In the genomic region with DNA sequence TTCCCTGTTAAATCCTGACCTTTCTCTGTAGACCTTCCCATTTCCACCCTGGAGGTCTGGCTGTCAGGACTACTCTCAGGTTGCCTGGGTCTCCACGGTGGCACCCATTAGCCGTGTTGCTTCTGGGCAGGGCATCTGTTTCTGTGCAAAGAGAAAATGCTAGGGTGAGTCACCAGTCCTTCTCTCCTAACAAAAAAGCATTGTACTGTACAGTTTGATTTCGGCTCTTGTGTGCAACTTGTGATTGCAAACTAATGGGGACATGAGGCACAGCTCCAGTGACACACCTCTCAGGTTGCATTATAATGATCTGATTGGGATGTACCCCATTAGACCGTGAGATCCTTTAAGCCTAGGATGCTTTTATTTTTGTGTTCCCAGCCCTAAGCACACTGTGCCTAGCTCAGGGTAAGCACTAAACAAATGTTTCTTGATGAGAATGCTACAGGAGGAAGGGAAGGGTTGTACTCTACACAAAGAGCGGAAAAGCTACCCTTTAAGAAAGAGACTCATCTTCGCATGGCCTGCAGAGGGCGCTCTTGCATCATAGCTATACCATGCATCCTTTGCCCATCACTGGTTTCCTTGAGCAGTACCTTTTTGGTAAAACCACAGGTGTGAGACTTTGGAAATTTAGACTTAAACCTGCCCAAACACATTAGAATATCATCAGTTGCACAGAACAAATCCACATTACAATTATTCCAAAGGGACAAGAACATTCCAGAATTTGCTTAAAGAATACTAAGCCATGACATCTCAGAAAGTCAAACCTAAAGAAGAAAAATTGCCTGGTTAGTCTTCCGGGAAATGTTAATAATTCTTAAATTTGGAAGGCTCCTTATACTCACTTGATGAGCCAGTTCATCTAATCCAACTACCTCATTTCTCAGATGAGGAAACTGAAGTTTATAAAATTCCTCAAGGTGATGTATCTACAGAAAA, we compare ENCODE assay signal across 8 cellular contexts. TPM values are rescaled to one million over a fixed set of nuclear protein-coding genes. Genes with fewer than 3 reads are reported as not detected.
DNase-seq lines count a peak whose midpoint lies in the region; ATAC-seq and TF ChIP-seq lines count a peak whose summit lies in the region.

No MANE protein-coding gene starts in this region.

- H3K9ac ChIP-seq in DND-41 (ENCODE audit: low read depth, low read length) (no peak overlapping the region), HCT116 (ENCODE audit: low read length) (no peak overlapping the region)

- H3K79me2 ChIP-seq in DND-41 (ENCODE audit: insufficient read depth, low read length) (no peaks in the 10 kb centered on the region), HCT116 (ENCODE audit: insufficient read depth, low read length) (no peaks in the 10 kb centered on the region)

- peak; percentile 95 for TF ChIP-seq CTCF in DND-41 (IDR thresholded peaks at IDR 0.05; ENCODE audit: borderline replicate concordance, extremely low read depth, low read length, poor library complexity, severe bottlenecking)
- TF ChIP-seq CTCF in HCT116 (IDR thresholded peaks at IDR 0.05 in 2 of 3, conservative IDR thresholded peaks at IDR 0.05 in 1 of 3; ENCODE audit: borderline replicate concordance in 1 of 3, insufficient read depth in 1 of 3, low read depth in 2 of 3, low read length in 2 of 3) = peak; percentile 59 to 97 (median 91); a peak in 5 of 6 replicates

- intact Hi-C loops in HCT116 (cut with micrococcal nuclease) = loop anchor here (1.0 kb wide), 4 partner anchors 556 to 1094 kb away; no protein-coding TSS in a partner anchor

- H3K27me3 ChIP-seq in DND-41 (ENCODE audit: insufficient read depth, low read length, poor library complexity) = no peaks in the 10 kb centered on the region
- no peaks in the 10 kb centered on the region for H3K27me3 ChIP-seq in HCT116 (ENCODE audit: insufficient read depth, low read length)

- RAD21 ChIA-PET in HCT116 (lab: Charles Lee; ENCODE audit: low non-redundant PET in 1 of 2, low total read pairs in 2 of 2, uncharacterized antibody in 2 of 2, unreplicated experiment in 2 of 2) = interaction anchor here (0.7 to 1.6 kb wide), 4 partner anchors 68 to 935 kb away, joined by 3 to 5 read pairs (median 3); a partner anchor contains a TSS

- H4K20me1 ChIP-seq in DND-41 (ENCODE audit: insufficient read depth, low read length) = no peaks in the 10 kb centered on the region
- H4K20me1 ChIP-seq in HCT116 (ENCODE audit: insufficient read depth) = no peaks in the 10 kb centered on the region; the same call in 1 of the 2 replicates

- peak; percentile 93 for TF ChIP-seq RAD21 in HCT116 (IDR thresholded peaks at IDR 0.05; ENCODE audit: low read depth)

- CTCF ChIA-PET in HCT116 (lab: Charles Lee) = interaction anchor here (0.6 to 2.3 kb wide), 16 partner anchors 9 to 1146 kb away, joined by 3 to 26 read pairs (median 4); a partner anchor contains a TSS

- H2AFZ ChIP-seq in DND-41 (ENCODE audit: low read depth, low read length) (no peak overlapping the region), HCT116 (ENCODE audit: low read depth, low read length, poor library complexity, severe bottlenecking) (no peak overlapping the region)

- POLR2A ChIA-PET in HCT116 (lab: Charles Lee) = no interaction called here

- no peaks in the 10 kb centered on the region for H3K9me2 ChIP-seq in HCT116 (ENCODE audit: insufficient read depth)

- peak; percentile 87 for ATAC-seq in DND-41 (ENCODE audit: insufficient read depth, low read depth)
- ATAC-seq in HCT116 = peak; percentile 94
- peak; percentile 89 for ATAC-seq in left lobe of liver
- no peak for ATAC-seq in HG02852 (IDR thresholded peaks at IDR 0.05; ENCODE audit: unreplicated experiment)

- H3K4me1 ChIP-seq in DND-41 (ENCODE audit: insufficient read depth, low read length) (no peaks in the 10 kb centered on the region), HCT116 (ENCODE audit: control insufficient read depth in 1 of 2, insufficient read depth in 2 of 2, low read length in 2 of 2) (no peaks in the 10 kb centered on the region)

- no peaks in the 10 kb centered on the region for H3K36me3 ChIP-seq in DND-41 (ENCODE audit: insufficient read depth, low read length)
- H3K36me3 ChIP-seq in HCT116 (ENCODE audit: control insufficient read depth in 1 of 2, insufficient read depth in 2 of 2, low read length in 2 of 2) = no peaks in the 10 kb centered on the region; a peak in 1 of 4 replicates

- H3K4me2 ChIP-seq in DND-41 (ENCODE audit: insufficient read depth, low read length) (no peak overlapping the region), HCT116 (ENCODE audit: low read length) (no peak overlapping the region)

- peak; percentile 70 for DNase-seq in DND-41
- peak; percentile 47 for DNase-seq in HCT116 (ENCODE audit: low read depth, low spot score)
- DNase-seq in NCI-H2227 treated with DMSO at 0.1 percent for 48 hours (lab: John Stamatoyannopoulos, UW) = peak; percentile 55
- peak; percentile 64 to 65 for DNase-seq in activated CD4-positive, alpha-beta T cell treated with anti-CD3 and anti-CD28 coated beads for 24 hours (ENCODE audit: low read depth in 2 of 2)
- DNase-seq in cerebellum (ENCODE audit: low spot score) = peak; percentile 71
- DNase-seq in left lobe of liver (ENCODE audit: low spot score) = peak; percentile 68
- peak; percentile 56 to 65 for DNase-seq in stimulated activated CD4-positive, alpha-beta T cell treated with anti-CD3 and anti-CD28 coated beads, Interleukin-4, amount 100 ng/mL, for 48 hours (ENCODE audit: low read depth in 2 of 2)

- no peak for TF ChIP-seq POLR2A in HCT116 (IDR thresholded peaks at IDR 0.05; ENCODE audit: borderline replicate concordance, extremely low read depth, insufficient read depth, insufficient read length)

- H3K27ac ChIP-seq in DND-41 (ENCODE audit: low read length) (no peak overlapping the region), HCT116 (ENCODE audit: low read depth, low read length) (no peak overlapping the region)

- H3K9me3 ChIP-seq in DND-41 (ENCODE audit: insufficient read depth, low read length, severe bottlenecking) (no peaks in the 10 kb centered on the region), HCT116 (ENCODE audit: control insufficient read depth in 1 of 2, insufficient read depth in 1 of 2, low read depth in 1 of 2, low read length in 2 of 2) (no peaks in the 10 kb centered on the region)

- BruUV-seq in HCT116 (replicated peaks; lab: Mats Ljungman, UMichigan) = no TSS peak

- H3K4me3 ChIP-seq in DND-41 (ENCODE audit: low read depth in 1 of 2, low read length in 2 of 2) (no peak overlapping the region), HCT116 (replicated peaks in 1 of 2; ENCODE audit: low read depth in 1 of 2, low read length in 2 of 2) (no peak overlapping the region)

TF ChIP-seq in HCT116, 20 proteins besides CTCF, POLR2A, EP300 and RAD21:
- TF ChIP-seq EZH2 (IDR thresholded peaks at IDR 0.05) = no peak
- TF ChIP-seq ELF1 (IDR thresholded peaks at IDR 0.05; ENCODE audit: borderline replicate concordance, low read depth) = no peak
- no peak for TF ChIP-seq EZH2phosphoT487 (IDR thresholded peaks at IDR 0.05; ENCODE audit: borderline replicate concordance)
- TF ChIP-seq SRF (IDR thresholded peaks at IDR 0.05; ENCODE audit: low read depth) = no peak
- TF ChIP-seq CBX3 (IDR thresholded peaks at IDR 0.05; ENCODE audit: low read depth) = no peak
- no peak for TF ChIP-seq SIN3A (IDR thresholded peaks at IDR 0.05; ENCODE audit: low read depth)
- no peak for TF ChIP-seq TCF7L2 (IDR thresholded peaks at IDR 0.05; ENCODE audit: borderline replicate concordance, extremely low read depth, insufficient read depth, insufficient read length)
- TF ChIP-seq FOSL1 (IDR thresholded peaks at IDR 0.05; ENCODE audit: low read depth) = no peak
- no peak for TF ChIP-seq ZNF274 (IDR thresholded peaks at IDR 0.05; ENCODE audit: low read depth, low read length)
- TF ChIP-seq POLR2AphosphoS5 (IDR thresholded peaks at IDR 0.05; ENCODE audit: low read depth, low read length) = no peak
- TF ChIP-seq, protein P1, sequence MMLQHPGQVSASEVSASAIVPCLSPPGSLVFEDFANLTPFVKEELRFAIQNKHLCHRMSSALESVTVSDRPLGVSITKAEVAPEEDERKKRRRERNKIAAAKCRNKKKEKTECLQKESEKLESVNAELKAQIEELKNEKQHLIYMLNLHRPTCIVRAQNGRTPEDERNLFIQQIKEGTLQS (IDR thresholded peaks at IDR 0.05) = no peak
- TF ChIP-seq ZFX (IDR thresholded peaks at IDR 0.05) = no peak

RNA-seq across cellular contexts. Expression of a gene that starts 20.3 kb away (rescaled TPM):
- total RNA-seq in HCT116 (2021; ENCODE audit: unreplicated experiment) (24.6 TPM), cerebellum (75.0 TPM), left lobe of liver (5.9 TPM)
- polyA plus RNA-seq in HCT116 (2012) = 8.6 and 12.6 TPM in 2 replicates

RNA-seq across cellular contexts. Expression of a gene that starts 38.7 kb away (rescaled TPM):
- 2.5 TPM for total RNA-seq in HCT116 (2021; ENCODE audit: unreplicated experiment)
- polyA plus RNA-seq in HCT116 (2012) = 2.1 and 2.2 TPM in 2 replicates
- 14.4 TPM for total RNA-seq in cerebellum
- total RNA-seq in left lobe of liver = not detected

RNA-seq across cellular contexts. Expression of a gene that starts 40.4 kb away (rescaled TPM):
- total RNA-seq in HCT116 (2021; ENCODE audit: unreplicated experiment) (11.3 TPM), cerebellum (8.9 TPM), left lobe of liver (3.9 TPM)
- polyA plus RNA-seq in HCT116 (2012) = 8.1 and 9.7 TPM in 2 replicates
